8 cellular contexts compared by ENCODE assay signal in the genomic region with DNA sequence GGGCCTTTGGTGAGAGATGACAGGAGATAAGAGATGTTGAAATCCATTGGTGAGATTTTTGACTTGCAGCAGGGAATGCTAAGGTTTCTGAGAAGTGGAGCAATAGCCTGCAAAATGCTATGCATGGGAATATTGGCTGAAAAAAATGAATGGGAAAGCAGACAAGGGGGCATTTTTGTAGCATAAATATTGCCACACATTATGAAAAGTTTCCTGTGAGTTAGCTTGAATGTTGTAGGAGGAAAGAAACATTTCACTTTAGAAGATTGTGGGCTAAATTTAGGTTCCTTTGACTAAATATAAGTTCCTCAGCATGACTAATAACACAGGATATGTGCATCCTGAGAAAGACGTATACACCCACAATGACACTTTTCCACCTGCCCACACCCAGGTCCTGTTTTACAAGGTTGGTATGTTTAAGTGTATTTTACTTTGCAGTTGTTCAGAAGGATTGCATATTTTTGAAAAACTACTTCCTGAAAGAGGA. TPM values are rescaled to one million over a fixed set of nuclear protein-coding genes. Genes with fewer than 3 reads are reported as not detected.
A peak's percentile ranks its signal among the peaks of the same experiment; 100 is the strongest.
DNase-seq lines count a peak whose midpoint lies in the region; ATAC-seq and TF ChIP-seq lines count a peak whose summit lies in the region.

No MANE protein-coding gene starts in this region.

- peaks cover 3% of the 10 kb centered on the region for H3K9me3 Mint-ChIP-seq in memory B cell

- no peaks in the 10 kb centered on the region for H3K27me3 Mint-ChIP-seq in memory B cell
- H3K27me3 Mint-ChIP-seq in T-helper 17 cell: no peaks in the 10 kb centered on the region

- ATAC-seq in GM18858 (IDR thresholded peaks at IDR 0.05; ENCODE audit: unreplicated experiment) (peak; percentile 59), HG02623 (IDR thresholded peaks at IDR 0.05; ENCODE audit: unreplicated experiment) (peak; percentile 43), PC-3 (peak; percentile 99), memory B cell (ENCODE audit: low read depth) (no peak), left lobe of liver (no peak), T-helper 17 cell (no peak)

- POLR2A ChIA-PET in PC-3 (lab: Charles Lee; ENCODE audit: unreplicated experiment): no interaction called here

- H3K9me3 ChIP-seq in PC-3 (ENCODE audit: low read length) (no peaks in the 10 kb centered on the region), T-helper 17 cell (ENCODE audit: control insufficient read depth, low read length, poor library complexity, severe bottlenecking) (no peaks in the 10 kb centered on the region)

- H3K9me2 ChIP-seq in PC-3 (replicated peaks; ENCODE audit: low read length): no peaks in the 10 kb centered on the region

- 0 out of 2 replicates have a peak overlapping the region, but pooled peaks have one; percentile 7 for H2AFZ ChIP-seq in PC-3 (ENCODE audit: low read length)

- H3K4me3 Mint-ChIP-seq in memory B cell: peak overlapping the region; percentile 30
- H3K4me3 Mint-ChIP-seq in T-helper 17 cell: no peak overlapping the region

- no TSS peak for BruUV-seq in PC-3 (replicated peaks; lab: Mats Ljungman, UMichigan)

- H3K9ac ChIP-seq in PC-3 (ENCODE audit: low read length): peak overlapping the region; percentile 58

- peak overlapping the region; percentile 61 for H3K4me2 ChIP-seq in PC-3 (ENCODE audit: low read length)

- CTCF ChIA-PET in PC-3 (lab: Charles Lee): no interaction called here

- no peaks in the 10 kb centered on the region for H3K79me2 ChIP-seq in PC-3 (ENCODE audit: low read length)

- H3K4me1 Mint-ChIP-seq in memory B cell: peaks cover 33% of the 10 kb centered on the region
- no peaks in the 10 kb centered on the region for H3K4me1 Mint-ChIP-seq in T-helper 17 cell

- H4K20me1 ChIP-seq in PC-3 (ENCODE audit: low read length): no peaks in the 10 kb centered on the region

- DNase-seq in PC-3 (peak; percentile 79), memory B cell (ENCODE audit: low spot score in 2 of 2) (no peak), NCI-H446 (lab: John Stamatoyannopoulos, UW) (no peak), left lobe of liver (ENCODE audit: low spot score) (no peak), T-helper 17 cell (no peak), activated gamma-delta T cell treated with Interleukin-2 at 50 U/mL for 16 hours (no peak)

- H3K27ac ChIP-seq in PC-3 (ENCODE audit: low read length): peak overlapping the region; percentile 94

- no peak for TF ChIP-seq CTCF in PC-3 (conservative IDR thresholded peaks at IDR 0.05; ENCODE audit: low read depth, low read length)

- H3K4me1 ChIP-seq in PC-3 (ENCODE audit: insufficient read depth, low read length): peaks cover 25% of the 10 kb centered on the region

- no peaks in the 10 kb centered on the region for H3F3A ChIP-seq in PC-3 (ENCODE audit: low read length, unreplicated experiment)

- no peaks in the 10 kb centered on the region for H3K27me3 ChIP-seq in PC-3 (ENCODE audit: low read length)

- H3K27ac Mint-ChIP-seq in memory B cell (peak overlapping the region; percentile 28), T-helper 17 cell (no peak overlapping the region)

- H3K36me3 Mint-ChIP-seq in memory B cell (no peaks in the 10 kb centered on the region), T-helper 17 cell (ENCODE audit: low read depth) (no peaks in the 10 kb centered on the region)

- H3K4me3 ChIP-seq in PC-3 (ENCODE audit: low read length): peak overlapping the region; percentile 19; the same call in 1 of the 2 replicates

- H3K36me3 ChIP-seq in PC-3 (ENCODE audit: low read depth, low read length): no peaks in the 10 kb centered on the region

- intact Hi-C loops in PC-3 (cut with micrococcal nuclease): no loop called here

RNA-seq across cellular contexts. Expression of gene PHEX, which starts 28.4 kb away (rescaled TPM):
- total RNA-seq in PC-3 (2014; rRNA removed) (0.62 and 1.0 TPM in 2 replicates), left lobe of liver (not detected), T-helper 17 cell (under 1 TPM; 0.32 to 0.91 TPM)

Comparison
In these comparisons a context has a peak if more than half of its experiments do, and no peak if none do; other contexts are left out.
1. ATAC-seq: peak in GM18858 (single experiment), HG02623 (single experiment) and PC-3 (single experiment); none in memory B cell (single experiment), left lobe of liver (single experiment) and T-helper 17 cell (single experiment).